8 cellular contexts compared by ENCODE assay signal in the genomic region with DNA sequence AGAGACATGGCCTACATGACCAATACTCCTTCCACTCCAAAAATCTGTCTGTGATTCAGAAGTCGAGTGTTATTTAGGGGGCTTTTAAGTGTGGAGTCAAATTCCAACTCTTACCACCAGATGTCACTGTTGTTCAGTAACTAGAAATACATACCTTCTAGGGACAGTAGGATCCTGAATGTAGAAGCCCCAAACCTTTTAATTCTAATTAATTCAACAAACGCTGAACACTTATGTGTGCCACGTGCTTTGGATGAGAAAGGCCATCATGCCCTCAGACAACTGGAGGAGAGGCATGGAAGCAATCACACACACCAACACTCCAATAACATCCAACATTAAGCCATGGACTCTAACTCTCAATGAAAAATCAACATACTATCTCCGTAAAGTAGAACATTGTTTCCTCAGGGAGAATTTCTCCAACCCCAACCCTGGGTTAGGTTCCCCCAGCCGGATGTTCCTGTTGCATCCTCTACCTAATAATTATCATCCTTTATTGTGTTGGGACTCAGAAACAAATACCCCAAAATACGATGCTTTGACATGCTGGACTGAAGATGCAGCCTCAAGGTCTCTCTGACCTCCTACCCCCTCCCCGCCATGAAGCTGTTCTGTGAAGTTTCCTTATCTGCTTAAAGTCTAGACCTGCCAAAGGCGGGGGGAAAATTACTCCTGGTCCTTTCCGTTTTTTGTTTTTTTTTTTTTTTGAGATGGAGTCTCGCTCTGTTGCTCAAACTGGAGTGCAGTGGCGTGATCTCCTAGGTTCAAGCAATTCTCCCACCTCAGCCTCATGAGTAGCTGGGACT. TPM values are rescaled to one million over a fixed set of nuclear protein-coding genes. Genes with fewer than 3 reads are reported as not detected.
A peak's percentile ranks its signal among the peaks of the same experiment; 100 is the strongest.
DNase-seq lines count a peak whose midpoint lies in the region; ATAC-seq and TF ChIP-seq lines count a peak whose summit lies in the region.

No MANE protein-coding gene starts in this region.

- no peak overlapping the region for H3K27ac ChIP-seq in endodermal cell (ENCODE audit: low read depth, low read length)

- H3K9me3 Mint-ChIP-seq in endodermal cell: no peaks in the 10 kb centered on the region

- no peaks in the 10 kb centered on the region for H3K4me1 ChIP-seq in endodermal cell (ENCODE audit: control insufficient read depth, insufficient read depth, low read length)

- no peaks in the 10 kb centered on the region for H3K27me3 Mint-ChIP-seq in endodermal cell (ENCODE audit: insufficient read depth)

- peak; percentile 62 for TF ChIP-seq CTCF in LNCaP clone FGC (IDR thresholded peaks at IDR 0.05; ENCODE audit: control insufficient read depth, extremely low read depth, insufficient read depth)
- peak; percentile 83 for TF ChIP-seq CTCF in endodermal cell (conservative IDR thresholded peaks at IDR 0.05)

- peaks cover 43% of the 10 kb centered on the region for H3K36me3 Mint-ChIP-seq in endodermal cell (ENCODE audit: low read depth)

- H3K36me3 ChIP-seq in endodermal cell (ENCODE audit: control insufficient read depth, insufficient read depth, low read length): peaks cover 61% of the 10 kb centered on the region

- H3K27ac Mint-ChIP-seq in endodermal cell: peak overlapping the region; percentile 22

- no peak overlapping the region for H3K9ac ChIP-seq in endodermal cell (ENCODE audit: extremely low read depth, low read length, poor library complexity, severe bottlenecking)

- H3K4me3 Mint-ChIP-seq in endodermal cell: no peak overlapping the region

- 76 to 80% methylated on average over 5 to 11 of the region's 11 CpGs for WGBS in endodermal cell (ENCODE audit: insufficient coverage in 1 of 2, insufficient read length in 1 of 2), 2 experiments

- DNase-seq in D341Med (ENCODE audit: low spot score): peak; percentile 63
- peak; percentile 27 for DNase-seq in GM19238 (ENCODE audit: insufficient read length, low spot score)
- DNase-seq in LNCaP clone FGC (ENCODE audit: low read depth): no peak
- peak; percentile 56 to 67 for DNase-seq in SHP77 (lab: John Stamatoyannopoulos, UW)
- no peak for DNase-seq in endodermal cell
- DNase-seq in middle frontal gyrus (ENCODE audit: extremely low spot score, low spot score): peak; percentile 43
- no peak for DNase-seq in mesenteric fat pad (ENCODE audit: low spot score)

- ATAC-seq in GM21619 (IDR thresholded peaks at IDR 0.05; ENCODE audit: unreplicated experiment): no peak

- H3K27me3 ChIP-seq in endodermal cell (ENCODE audit: control insufficient read depth, insufficient read depth, low read length, poor library complexity, severe bottlenecking): no peaks in the 10 kb centered on the region

- peaks cover 7% of the 10 kb centered on the region for H3K4me1 Mint-ChIP-seq in endodermal cell

- H3K4me3 ChIP-seq in LNCaP clone FGC (ENCODE audit: low read depth, low read length) (no peak overlapping the region), endodermal cell (ENCODE audit: low read length) (no peak overlapping the region)

- no peaks in the 10 kb centered on the region for H3K9me3 ChIP-seq in endodermal cell (ENCODE audit: control insufficient read depth, low read length)

RNA-seq across cellular contexts. Expression of a gene that starts 8.0 kb away (rescaled TPM):
- total RNA-seq in endodermal cell: 1 to 10 TPM in 1 of 2 donors, under 1 TPM in 1; 0.64 to 1.1 TPM
- polyA plus RNA-seq in endodermal cell (2013, experiment 1 of 2): 1.5 TPM
- polyA plus RNA-seq in endodermal cell (2013, experiment 2 of 2): 0.95 TPM
- total RNA-seq in mesenteric fat pad: 1.3 TPM

RNA-seq across cellular contexts. Expression of a gene that starts 23.2 kb away (rescaled TPM):
- total RNA-seq in endodermal cell: 100 to 1,000 TPM; 116 to 121 TPM
- 179 TPM for polyA plus RNA-seq in endodermal cell (2013, experiment 1 of 2)
- polyA plus RNA-seq in endodermal cell (2013, experiment 2 of 2): 188 TPM
- 97.4 TPM for total RNA-seq in mesenteric fat pad

RNA-seq across cellular contexts. Expression of a gene that starts 28.1 kb away (rescaled TPM):
- total RNA-seq in endodermal cell (1 to 10 TPM; 1.1 TPM), mesenteric fat pad (5.6 TPM)
- polyA plus RNA-seq in endodermal cell (2013, experiment 1 of 2): 0.14 TPM
- 0.33 TPM for polyA plus RNA-seq in endodermal cell (2013, experiment 2 of 2)

Comparison
In these comparisons a context has a peak if more than half of its experiments do, and no peak if none do; other contexts are left out.
1. DNase-seq: peak in D341Med (single experiment), GM19238 (single experiment), SHP77 (2 of 2) and middle frontal gyrus (single experiment); none in LNCaP clone FGC (single experiment), endodermal cell (single experiment) and mesenteric fat pad (single experiment).